ENCODE assay signal across 1 cellular context in genomic region chr17:48621410-48622387, GRCh38.
TF ChIP-seq lines count a peak whose summit lies in the region.

No MANE protein-coding gene starts in this region.

TF ChIP-seq in H1, 55 proteins besides CTCF, POLR2A, EP300 and RAD21:
- TF ChIP-seq RNF2 (IDR thresholded peaks at IDR 0.05; ENCODE audit: borderline replicate concordance, low read depth, low read length, missing control alignments, poor library complexity, severe bottlenecking) (peak; percentile 91), CBX8 (IDR thresholded peaks at IDR 0.05; ENCODE audit: borderline replicate concordance, low read depth, low read length) (peak; percentile 84; the same call in 1 of the 2 replicates), GTF2F1 (IDR thresholded peaks at IDR 0.05; ENCODE audit: borderline replicate concordance, low read depth, low read length) (no peak), SUZ12 (IDR thresholded peaks at IDR 0.05; ENCODE audit: low read length) (peak; percentile 99), TAF7 (optimal IDR thresholded peaks at IDR 0.05; ENCODE audit: borderline replicate concordance, low read depth, low read length) (no peak), EZH2 (IDR thresholded peaks at IDR 0.05; ENCODE audit: low read depth, low read length, severe bottlenecking) (peak; percentile 96)
